Comparison of ENCODE assay signal across 14 cellular contexts in genomic region chr3:10518506-10519150, GRCh38. TPM values are rescaled to one million over a fixed set of nuclear protein-coding genes. Genes with fewer than 3 reads are reported as not detected.
A peak's percentile ranks its signal among the peaks of the same experiment; 100 is the strongest.
DNase-seq lines count a peak whose midpoint lies in the region; ATAC-seq and TF ChIP-seq lines count a peak whose summit lies in the region.
"Had no signal": no experiment of that assay in that cellular context is flagged by ENCODE, and none has a peak within 500 bp of the region (broad histone marks: within the 10 kb centered on the region; RNA-seq: fewer than 3 reads in every experiment).

No MANE protein-coding gene starts in this region.

- no peaks in the 10 kb centered on the region for H3K9me3 Mint-ChIP-seq in activated T-cell treated with anti-CD3 and anti-CD28 coated beads, Interleukin-2, amount 50 U/mL, for 24 hours
- H3K9me3 Mint-ChIP-seq in progenitor cell of endocrine pancreas (ENCODE audit: low read depth): no peaks in the 10 kb centered on the region
- H3K9me3 Mint-ChIP-seq: activated CD8-positive, alpha-beta T cell treated with anti-CD3 and anti-CD28 coated beads for 36 hours had no signal

- H3K27me3 Mint-ChIP-seq in activated T-cell treated with anti-CD3 and anti-CD28 coated beads, Interleukin-2, amount 50 U/mL, for 24 hours: peaks cover 16% of the 10 kb centered on the region
- peaks cover 12% of the 10 kb centered on the region for H3K27me3 Mint-ChIP-seq in progenitor cell of endocrine pancreas

- intact Hi-C loops in uterus (cut with DNase I; ENCODE audit: low total_unique reads): no loop called here

- no peak overlapping the region for H3K4me3 Mint-ChIP-seq in activated T-cell treated with anti-CD3 and anti-CD28 coated beads, Interleukin-2, amount 50 U/mL, for 24 hours
- H3K4me3 Mint-ChIP-seq in progenitor cell of endocrine pancreas (ENCODE audit: low read depth): no peak overlapping the region
- H3K4me3 Mint-ChIP-seq: activated CD8-positive, alpha-beta T cell treated with anti-CD3 and anti-CD28 coated beads for 36 hours had no signal

- no peaks in the 10 kb centered on the region for H3K27me3 ChIP-seq in brain microvascular endothelial cell (replicated peaks)
- no peaks in the 10 kb centered on the region for H3K27me3 ChIP-seq in uterus

- peak overlapping the region; percentile 82 for H3K27ac ChIP-seq in brain microvascular endothelial cell
- H3K27ac ChIP-seq in uterus: no peak overlapping the region

- H3K4me1 ChIP-seq in uterus: no peaks in the 10 kb centered on the region
- H3K4me1 ChIP-seq: HAP-1 had no signal

- no peaks in the 10 kb centered on the region for H3K36me3 Mint-ChIP-seq in activated T-cell treated with anti-CD3 and anti-CD28 coated beads, Interleukin-2, amount 50 U/mL, for 24 hours (ENCODE audit: low read depth)
- no peaks in the 10 kb centered on the region for H3K36me3 Mint-ChIP-seq in progenitor cell of endocrine pancreas (ENCODE audit: insufficient read depth)

- H3K36me3 ChIP-seq in brain microvascular endothelial cell (replicated peaks): no peaks in the 10 kb centered on the region
- H3K36me3 ChIP-seq in uterus: no peaks in the 10 kb centered on the region
- H3K36me3 ChIP-seq: HAP-1 had no signal

- DNase-seq in activated T-cell treated with anti-CD3 and anti-CD28 coated beads, Interleukin-2, amount 50 U/mL, for 24 hours: peak; percentile 5
- DNase-seq in activated T-cell treated with anti-CD3 and anti-CD28 coated beads for 4 hours: no peak
- DNase-seq in brain microvascular endothelial cell: peak; percentile 90
- peak; percentile 91 for DNase-seq in myocyte (ENCODE audit: low read depth)
- peak; percentile 13 to 15 for DNase-seq in uterus
- DNase-seq in NCI-H1092 (lab: John Stamatoyannopoulos, UW): no peak
- no peak for DNase-seq in progenitor cell of endocrine pancreas (ENCODE audit: low spot score, unreplicated experiment)
- DNase-seq: activated CD8-positive, alpha-beta T cell treated with anti-CD3 and anti-CD28 coated beads for 36 hours; NCI-H446 treated with DMSO at 0.1 percent for 48 hours; trophoblast cell had no signal

- TF ChIP-seq POLR2A in uterus (IDR thresholded peaks at IDR 0.05): no peak

- no peak overlapping the region for H3K27ac Mint-ChIP-seq in activated T-cell treated with anti-CD3 and anti-CD28 coated beads, Interleukin-2, amount 50 U/mL, for 24 hours
- H3K27ac Mint-ChIP-seq in progenitor cell of endocrine pancreas: no peak overlapping the region
- H3K27ac Mint-ChIP-seq: activated CD8-positive, alpha-beta T cell treated with anti-CD3 and anti-CD28 coated beads for 36 hours had no signal

- no peak for ATAC-seq in HG02610 (IDR thresholded peaks at IDR 0.05; ENCODE audit: unreplicated experiment)
- ATAC-seq: activated CD8-positive, alpha-beta T cell treated with anti-CD3 and anti-CD28 coated beads for 36 hours had no signal

- H3K4me1 Mint-ChIP-seq in activated T-cell treated with anti-CD3 and anti-CD28 coated beads, Interleukin-2, amount 50 U/mL, for 24 hours (ENCODE audit: low read depth): no peaks in the 10 kb centered on the region
- no peaks in the 10 kb centered on the region for H3K4me1 Mint-ChIP-seq in progenitor cell of endocrine pancreas (ENCODE audit: low read depth)

- no peaks in the 10 kb centered on the region for H3K9me3 ChIP-seq in uterus
- H3K9me3 ChIP-seq: HAP-1 had no signal

- TF ChIP-seq CTCF in brain microvascular endothelial cell (IDR thresholded peaks at IDR 0.05; ENCODE audit: low read depth, low read length, missing control alignments) (no peak), uterus (IDR thresholded peaks at IDR 0.05) (no peak), progenitor cell of endocrine pancreas (IDR thresholded peaks at IDR 0.05; ENCODE audit: unreplicated experiment) (no peak)

- no peak overlapping the region for H3K4me3 ChIP-seq in brain microvascular endothelial cell (ENCODE audit: low read depth, low read length)
- no peak overlapping the region for H3K4me3 ChIP-seq in uterus
- H3K4me3 ChIP-seq: HAP-1 had no signal

- in situ Hi-C loops in brain microvascular endothelial cell (cut with HindIII; ENCODE audit: low pct_ligation_motif_present, low sequenced_read_pairs): no loop called here

RNA-seq across cellular contexts. Expression of gene ATP2B2, which starts 13.2 kb away (rescaled TPM):
- total RNA-seq in myocyte (0.24 TPM in 1 of 2 replicates, not detected in the other), uterus (1 to 10 TPM in 2 of 4 donors, under 1 TPM in 2; 0.29 to 9.5 (median 4.4) TPM), progenitor cell of endocrine pancreas (0.07 TPM in 2 replicates)
- polyA plus RNA-seq in myocyte (2012): 0.03 TPM
- total RNA-seq: activated CD8-positive, alpha-beta T cell treated with anti-CD3 and anti-CD28 coated beads for 36 hours; MCF 10A had no signal
- polyA plus RNA-seq: keratinocyte had no signal

Comparison
In these comparisons a context has a peak if more than half of its experiments do, and no peak if none do; other contexts are left out.
1. DNase-seq: peak in activated T-cell treated with anti-CD3 and anti-CD28 coated beads, Interleukin-2, amount 50 U/mL, for 24 hours (single experiment), brain microvascular endothelial cell (single experiment), myocyte (single experiment) and uterus (2 of 2); none in activated T-cell treated with anti-CD3 and anti-CD28 coated beads for 4 hours (single experiment), NCI-H1092 (single experiment) and progenitor cell of endocrine pancreas (single experiment).